ENCODE assay signal across 2 cellular contexts in the genomic region with DNA sequence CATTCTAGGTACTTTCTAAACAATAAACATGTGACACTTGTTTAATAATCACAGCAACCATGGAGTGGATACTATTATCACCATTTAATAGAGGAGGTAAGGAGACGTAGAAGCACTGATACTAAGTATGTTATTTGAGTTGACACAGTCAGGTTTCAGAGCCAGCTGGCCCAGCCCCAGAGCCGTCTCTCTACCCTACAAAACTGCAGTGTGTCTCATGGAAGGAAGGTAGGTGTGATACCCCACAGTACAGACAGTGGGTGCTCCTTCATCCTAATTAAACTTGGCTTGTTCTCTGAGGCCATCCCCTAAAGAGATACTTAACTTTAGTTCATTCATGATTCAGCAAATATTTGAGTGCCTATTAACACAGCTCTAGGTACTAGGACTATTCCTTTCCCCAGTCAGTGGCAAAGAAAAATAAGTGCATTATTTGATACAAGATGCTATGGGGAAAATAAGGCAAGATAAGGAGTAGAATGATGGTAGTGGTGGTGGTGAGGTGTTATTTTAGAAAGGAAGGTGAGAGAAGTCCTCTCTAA.
A peak's percentile ranks its signal among the peaks of the same experiment; 100 is the strongest.
TF ChIP-seq lines count a peak whose summit lies in the region.

No MANE protein-coding gene starts in this region.

TF ChIP-seq in A549, 52 proteins besides CTCF, POLR2A, EP300 and RAD21:
- TF ChIP-seq, protein P1, sequence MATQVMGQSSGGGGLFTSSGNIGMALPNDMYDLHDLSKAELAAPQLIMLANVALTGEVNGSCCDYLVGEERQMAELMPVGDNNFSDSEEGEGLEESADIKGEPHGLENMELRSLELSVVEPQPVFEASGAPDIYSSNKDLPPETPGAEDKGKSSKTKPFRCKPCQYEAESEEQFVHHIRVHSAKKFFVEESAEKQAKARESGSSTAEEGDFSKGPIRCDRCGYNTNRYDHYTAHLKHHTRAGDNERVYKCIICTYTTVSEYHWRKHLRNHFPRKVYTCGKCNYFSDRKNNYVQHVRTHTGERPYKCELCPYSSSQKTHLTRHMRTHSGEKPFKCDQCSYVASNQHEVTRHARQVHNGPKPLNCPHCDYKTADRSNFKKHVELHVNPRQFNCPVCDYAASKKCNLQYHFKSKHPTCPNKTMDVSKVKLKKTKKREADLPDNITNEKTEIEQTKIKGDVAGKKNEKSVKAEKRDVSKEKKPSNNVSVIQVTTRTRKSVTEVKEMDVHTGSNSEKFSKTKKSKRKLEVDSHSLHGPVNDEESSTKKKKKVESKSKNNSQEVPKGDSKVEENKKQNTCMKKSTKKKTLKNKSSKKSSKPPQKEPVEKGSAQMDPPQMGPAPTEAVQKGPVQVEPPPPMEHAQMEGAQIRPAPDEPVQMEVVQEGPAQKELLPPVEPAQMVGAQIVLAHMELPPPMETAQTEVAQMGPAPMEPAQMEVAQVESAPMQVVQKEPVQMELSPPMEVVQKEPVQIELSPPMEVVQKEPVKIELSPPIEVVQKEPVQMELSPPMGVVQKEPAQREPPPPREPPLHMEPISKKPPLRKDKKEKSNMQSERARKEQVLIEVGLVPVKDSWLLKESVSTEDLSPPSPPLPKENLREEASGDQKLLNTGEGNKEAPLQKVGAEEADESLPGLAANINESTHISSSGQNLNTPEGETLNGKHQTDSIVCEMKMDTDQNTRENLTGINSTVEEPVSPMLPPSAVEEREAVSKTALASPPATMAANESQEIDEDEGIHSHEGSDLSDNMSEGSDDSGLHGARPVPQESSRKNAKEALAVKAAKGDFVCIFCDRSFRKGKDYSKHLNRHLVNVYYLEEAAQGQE (IDR thresholded peaks at IDR 0.05): no peak
- peak; percentile 12 for TF ChIP-seq MAFK (IDR thresholded peaks at IDR 0.05; ENCODE audit: partially characterized antibody)

TF ChIP-seq in K562, 482 proteins besides CTCF, POLR2A, EP300 and RAD21 (continued from another document):
- TF ChIP-seq HNRNPL (IDR thresholded peaks at IDR 0.05; ENCODE audit: low read depth, low read length): no peak
- TF ChIP-seq NCOA6 (IDR thresholded peaks at IDR 0.05): no peak
- no peak for TF ChIP-seq ZNF717 (CRISPR knock-in tag; IDR thresholded peaks at IDR 0.05)
- TF ChIP-seq C11orf30 (IDR thresholded peaks at IDR 0.05; ENCODE audit: low read depth): peak; percentile 69
- TF ChIP-seq HNRNPH1 (optimal IDR thresholded peaks at IDR 0.05; ENCODE audit: low read depth, low read length): no peak
- peak; percentile 68 for TF ChIP-seq NFE2 (IDR thresholded peaks at IDR 0.05; ENCODE audit: low read depth)
- peak; percentile 82 for TF ChIP-seq MAFG (tag; conservative IDR thresholded peaks at IDR 0.05)
- peak; percentile 80 for TF ChIP-seq ZNF316 (IDR thresholded peaks at IDR 0.05)
